ENCODE assay signal across 1 cellular context in genomic region chr6:68628156-68628555, GRCh38.
TF ChIP-seq lines count a peak whose summit lies in the region.

No MANE protein-coding gene starts in this region.

TF ChIP-seq in WTC11, 78 proteins besides CTCF, POLR2A, EP300 and RAD21 (continued from another document):
- TF ChIP-seq HMGXB4 (CRISPR knock-in tag; IDR thresholded peaks at IDR 0.05) (no peak), FOXK1 (CRISPR knock-in tag; IDR thresholded peaks at IDR 0.05) (no peak)
